In genomic region chr15:78620021-78620838, GRCh38 we compare ENCODE assay signal across 10 cellular contexts. TPM values are rescaled to one million over a fixed set of nuclear protein-coding genes. Genes with fewer than 3 reads are reported as not detected.
DNase-seq lines count a peak whose midpoint lies in the region; ATAC-seq and TF ChIP-seq lines count a peak whose summit lies in the region.
"Had no signal": no experiment of that assay in that cellular context is flagged by ENCODE, and none has a peak within 500 bp of the region (broad histone marks: within the 10 kb centered on the region; RNA-seq: fewer than 3 reads in every experiment).

No MANE protein-coding gene starts in this region.

- H3K36me3 ChIP-seq in BE2C (peaks cover 67% of the 10 kb centered on the region), muscle layer of duodenum (ENCODE audit: control insufficient read depth in 1 of 2, insufficient read depth in 2 of 2, low read length in 2 of 2) (no peaks in the 10 kb centered on the region)

- peak overlapping the region; percentile 73 for H3K4me3 ChIP-seq in BE2C (ENCODE audit: low read depth, low read length)
- peak overlapping the region; percentile 63 for H3K4me3 ChIP-seq in coronary artery
- H3K4me3 ChIP-seq in muscle layer of duodenum (ENCODE audit: low read depth in 1 of 2, low read length in 2 of 2), result peak overlapping the region; percentile 33 to 63

- TF ChIP-seq CTCF in BE2C (IDR thresholded peaks at IDR 0.05; ENCODE audit: low read depth, low read length) (peak; percentile 57), coronary artery (IDR thresholded peaks at IDR 0.05) (no peak)

- peaks cover 24% of the 10 kb centered on the region for H3K4me1 ChIP-seq in BE2C
- H3K4me1 ChIP-seq in muscle layer of duodenum (ENCODE audit: control insufficient read depth in 1 of 2, insufficient read depth in 2 of 2, low read length in 2 of 2), result peaks cover 0 to 21% of the 10 kb centered on the region in 2 donors

- H3K27me3 ChIP-seq in BE2C (no peaks in the 10 kb centered on the region), muscle layer of duodenum (ENCODE audit: low read depth, low read length) (peaks cover 22% of the 10 kb centered on the region)

- no peaks in the 10 kb centered on the region for H3K9me3 ChIP-seq in BE2C
- H3K9me3 ChIP-seq in muscle layer of duodenum (ENCODE audit: control insufficient read depth in 1 of 2, low read length in 2 of 2), result no peaks in the 10 kb centered on the region

- DNase-seq in BE2C, result peak; percentile 65
- peak; percentile 4 for DNase-seq in LHCN-M2 (ENCODE audit: low read depth)
- DNase-seq in coronary artery (ENCODE audit: low spot score), result no peak
- DNase-seq in NK-92 (lab: John Stamatoyannopoulos, UW; ENCODE audit: unreplicated experiment), result no peak
- DNase-seq in stimulated activated CD4-positive, alpha-beta T cell treated with anti-CD3 and anti-CD28 coated beads, Interleukin-4, amount 100 ng/mL, for 4 hours, result no peak
- DNase-seq: T1000 had no signal

- ATAC-seq in GM19035 (IDR thresholded peaks at IDR 0.05; ENCODE audit: unreplicated experiment), result no peak
- no peak for ATAC-seq in HG03159 (IDR thresholded peaks at IDR 0.05; ENCODE audit: unreplicated experiment)

- H3K27ac ChIP-seq in coronary artery, result no peak overlapping the region
- H3K27ac ChIP-seq in muscle layer of duodenum (ENCODE audit: low read length), result no peak overlapping the region

RNA-seq across cellular contexts. Expression of gene CHRNA3, which starts 0.6 kb away (rescaled TPM):
- polyA plus RNA-seq in BE2C (2012; ENCODE audit: insufficient read depth, insufficient read length, low read depth), result 254 TPM
- not detected in 2 replicates for total RNA-seq in LHCN-M2 (2014; rRNA removed)
- polyA plus RNA-seq in LHCN-M2 (2012), result 0.04 TPM
- total RNA-seq: liver had no signal
- polyA plus RNA-seq: liver had no signal

RNA-seq across cellular contexts. Expression of gene CHRNB4, which starts 20.8 kb away (rescaled TPM):
- 20.5 TPM for polyA plus RNA-seq in BE2C (2012; ENCODE audit: insufficient read depth, insufficient read length, low read depth)
- total RNA-seq in LHCN-M2 (2014; rRNA removed), result not detected in 2 replicates
- not detected for polyA plus RNA-seq in LHCN-M2 (2012)
- total RNA-seq: liver had no signal
- polyA plus RNA-seq: liver had no signal

RNA-seq across cellular contexts. Expression of gene CHRNA5, which starts 54.9 kb away (rescaled TPM):
- polyA plus RNA-seq in BE2C (2012; ENCODE audit: insufficient read depth, insufficient read length, low read depth), result 14.3 TPM
- total RNA-seq in LHCN-M2 (2014; rRNA removed), result 5.5 and 9.6 TPM in 2 replicates
- polyA plus RNA-seq in LHCN-M2 (2012), result 1.9 TPM

Comparison
In these comparisons a context has a peak if more than half of its experiments do, and no peak if none do; other contexts are left out.
1. DNase-seq: peak in BE2C (single experiment) and LHCN-M2 (single experiment); none in coronary artery (single experiment), NK-92 (single experiment) and stimulated activated CD4-positive, alpha-beta T cell treated with anti-CD3 and anti-CD28 coated beads, Interleukin-4, amount 100 ng/mL, for 4 hours (0 of 2).
2. Peak in every context shown above with its lines, with median percentiles within 50 percentile points of each other: H3K4me3 ChIP-seq.